In the genomic region with DNA sequence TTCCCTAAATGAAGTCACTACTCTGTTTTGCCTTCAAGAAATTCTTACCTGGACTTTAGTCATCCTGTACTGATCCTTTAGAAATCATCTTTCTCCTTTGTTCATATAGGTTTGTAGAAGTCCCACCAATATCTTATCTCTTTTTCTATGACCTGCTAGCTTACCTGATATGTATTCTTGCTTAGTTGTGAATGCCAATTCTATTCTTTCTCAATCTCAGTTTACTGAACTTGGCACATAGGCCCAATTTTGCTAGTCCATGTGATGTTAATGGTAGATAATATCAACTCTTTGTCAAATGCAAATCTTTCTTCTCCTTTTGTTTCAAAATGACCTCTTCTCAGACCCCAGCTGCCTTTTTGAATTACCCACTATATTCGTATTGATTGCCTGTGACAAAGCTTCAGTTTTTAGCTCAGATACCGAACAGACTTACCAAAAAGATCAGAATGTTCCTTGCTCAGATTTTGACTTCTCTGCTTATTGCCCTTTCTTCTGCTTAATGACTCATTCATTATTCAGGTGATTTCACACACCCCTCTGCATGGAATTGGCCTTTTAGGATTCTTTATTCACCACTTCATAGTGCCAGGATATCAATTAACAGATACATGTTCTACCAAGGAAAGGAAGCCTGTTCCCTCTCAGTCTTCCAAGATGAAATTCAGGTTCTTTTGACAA, we compare ENCODE assay signal across 15 cellular contexts. TPM values are rescaled to one million over a fixed set of nuclear protein-coding genes. Genes with fewer than 3 reads are reported as not detected.
DNase-seq lines count a peak whose midpoint lies in the region; ATAC-seq and TF ChIP-seq lines count a peak whose summit lies in the region.
"Had no signal": no experiment of that assay in that cellular context is flagged by ENCODE, and none has a peak within 500 bp of the region (broad histone marks: within the 10 kb centered on the region; RNA-seq: fewer than 3 reads in every experiment).

No MANE protein-coding gene starts in this region.

- peak overlapping the region; percentile 58 for H3K27ac Mint-ChIP-seq in MCF 10A (ENCODE audit: low read depth, unreplicated experiment)
- H3K27ac Mint-ChIP-seq: activated CD8-positive, alpha-beta T cell treated with anti-CD3 and anti-CD28 coated beads for 36 hours; activated naive CD8-positive, alpha-beta T cell treated with anti-CD3 and anti-CD28 coated beads, Interleukin-2, amount 10 ng/mL, durations not matched to agents 7 days and 5 days; stimulated activated naive CD8-positive, alpha-beta T cell treated with anti-CD3 and anti-CD28 coated beads, Interleukin-15, Interleukin-2, amounts not matched to agents 100 ng/mL and 50 ng/mL, for 24 hours; T-helper 2 cell treated with Interferon-gamma antibody and Interleukin-4, amounts not matched to agents 5 μg/mL and 100 μg/mL, for 36 hours had no signal

- no peak for DNase-seq in RWPE2 (ENCODE audit: low spot score)
- peak; percentile 52 for DNase-seq in MCF 10A (ENCODE audit: unreplicated experiment)
- no peak for DNase-seq in right lobe of liver
- no peak for DNase-seq in thyroid gland
- no peak for DNase-seq in NCI-H187 treated with DMSO at 0.1 percent for 48 hours (lab: John Stamatoyannopoulos, UW)
- DNase-seq in DMS53 (lab: John Stamatoyannopoulos, UW): no peak
- DNase-seq: activated CD8-positive, alpha-beta T cell treated with anti-CD3 and anti-CD28 coated beads for 36 hours; activated naive CD8-positive, alpha-beta T cell treated with anti-CD3 and anti-CD28 coated beads, Interleukin-2, amount 10 ng/mL, durations not matched to agents 7 days and 5 days; Caco-2; effector memory CD4-positive, alpha-beta T cell; hippocampal formation; stimulated activated CD4-positive, alpha-beta T cell treated with anti-CD3 and anti-CD28 coated beads, Interleukin-4, amount 100 ng/mL, for 1 hour had no signal

- H3K4me3 ChIP-seq in RWPE2 (ENCODE audit: severe bottlenecking) (no peak overlapping the region), right lobe of liver (no peak overlapping the region), thyroid gland (replicated peaks in 1 of 3) (no peak overlapping the region)

- WGBS in right lobe of liver (ENCODE audit: insufficient coverage, low coverage, low lambda C conversion rate, missing lambda C conversion rate): 51% methylated on average over 2 of the region's 2 CpGs
- 74 to 84% methylated on average over 2 of the region's 2 CpGs for WGBS in thyroid gland, 2 donors

- H3K4me1 ChIP-seq in RWPE2 (ENCODE audit: insufficient read depth, poor library complexity, severe bottlenecking): peaks cover 22% of the 10 kb centered on the region
- H3K4me1 ChIP-seq in right lobe of liver: peaks cover 0 to 38% (median 10%) of the 10 kb centered on the region in 4 donors
- peaks cover 23 to 26% of the 10 kb centered on the region in 2 donors for H3K4me1 ChIP-seq in thyroid gland
- H3K4me1 ChIP-seq: Caco-2 had no signal

- peaks cover 81% of the 10 kb centered on the region for H3K36me3 Mint-ChIP-seq in MCF 10A (ENCODE audit: insufficient read depth, unreplicated experiment)

- peak; percentile 65 for ATAC-seq in RWPE2 (ENCODE audit: low read depth)
- peak; percentile 36 to 70 (median 58) for ATAC-seq in right lobe of liver
- no peak for ATAC-seq in GM18870 (IDR thresholded peaks at IDR 0.05; ENCODE audit: unreplicated experiment)
- ATAC-seq: activated CD8-positive, alpha-beta T cell treated with anti-CD3 and anti-CD28 coated beads for 36 hours had no signal

- peak overlapping the region; percentile 78 for H3K27ac ChIP-seq in RWPE2 (ENCODE audit: poor library complexity, severe bottlenecking)
- H3K27ac ChIP-seq in right lobe of liver: peak overlapping the region in 2 of 3 donors; percentile 12 to 67
- H3K27ac ChIP-seq in thyroid gland: peak overlapping the region; percentile 72 to 88 (median 84)

- H3K36me3 ChIP-seq in RWPE2 (ENCODE audit: low read depth) (peaks cover 81% of the 10 kb centered on the region), right lobe of liver (peaks cover 0 to 28% (median 12%) of the 10 kb centered on the region in 4 donors), thyroid gland (peaks cover 24 to 26% of the 10 kb centered on the region in 2 donors)

- POLR2A ChIA-PET in MCF 10A (lab: Yijun Ruan, JAX): interaction anchor here (0.6 to 8.2 kb wide), 19 partner anchors 9 to 344 kb away, joined by 3 to 78 read pairs (median 6); partner anchors contain the start of genes CSRP1, IPO9 and TIMM17A

- H3K9me3 Mint-ChIP-seq in MCF 10A (ENCODE audit: unreplicated experiment): no peaks in the 10 kb centered on the region
- H3K9me3 Mint-ChIP-seq: activated CD8-positive, alpha-beta T cell treated with anti-CD3 and anti-CD28 coated beads for 36 hours; activated naive CD8-positive, alpha-beta T cell treated with anti-CD3 and anti-CD28 coated beads, Interleukin-2, amount 10 ng/mL, durations not matched to agents 7 days and 5 days; stimulated activated naive CD8-positive, alpha-beta T cell treated with anti-CD3 and anti-CD28 coated beads, Interleukin-15, Interleukin-2, amounts not matched to agents 100 ng/mL and 50 ng/mL, for 24 hours; T-helper 2 cell treated with Interferon-gamma antibody and Interleukin-4, amounts not matched to agents 5 μg/mL and 100 μg/mL, for 36 hours had no signal

- no peaks in the 10 kb centered on the region for H3K27me3 Mint-ChIP-seq in MCF 10A (ENCODE audit: insufficient read depth, unreplicated experiment)
- H3K27me3 Mint-ChIP-seq: activated CD8-positive, alpha-beta T cell treated with anti-CD3 and anti-CD28 coated beads for 36 hours; activated naive CD8-positive, alpha-beta T cell treated with anti-CD3 and anti-CD28 coated beads, Interleukin-2, amount 10 ng/mL, durations not matched to agents 7 days and 5 days; stimulated activated naive CD8-positive, alpha-beta T cell treated with anti-CD3 and anti-CD28 coated beads, Interleukin-15, Interleukin-2, amounts not matched to agents 100 ng/mL and 50 ng/mL, for 24 hours had no signal

- H3K4me3 Mint-ChIP-seq in MCF 10A (ENCODE audit: unreplicated experiment): peak overlapping the region; percentile 15
- H3K4me3 Mint-ChIP-seq: activated CD8-positive, alpha-beta T cell treated with anti-CD3 and anti-CD28 coated beads for 36 hours; activated naive CD8-positive, alpha-beta T cell treated with anti-CD3 and anti-CD28 coated beads, Interleukin-2, amount 10 ng/mL, durations not matched to agents 7 days and 5 days; stimulated activated naive CD8-positive, alpha-beta T cell treated with anti-CD3 and anti-CD28 coated beads, Interleukin-15, Interleukin-2, amounts not matched to agents 100 ng/mL and 50 ng/mL, for 24 hours; T-helper 2 cell treated with Interferon-gamma antibody and Interleukin-4, amounts not matched to agents 5 μg/mL and 100 μg/mL, for 36 hours had no signal

- BruUV-seq in MCF 10A (replicated peaks; lab: Mats Ljungman, UMichigan): TSS peak; percentile 11

- H3K9me3 ChIP-seq in RWPE2 (ENCODE audit: severe bottlenecking): no peaks in the 10 kb centered on the region
- H3K9me3 ChIP-seq in right lobe of liver: no peaks in the 10 kb centered on the region
- H3K9me3 ChIP-seq in thyroid gland: no peaks in the 10 kb centered on the region
- H3K9me3 ChIP-seq: Caco-2 had no signal

- TF ChIP-seq CTCF in RWPE2 (IDR thresholded peaks at IDR 0.05; ENCODE audit: poor library complexity, severe bottlenecking) (no peak), MCF 10A (IDR thresholded peaks at IDR 0.05; ENCODE audit: unreplicated experiment) (no peak), right lobe of liver (IDR thresholded peaks at IDR 0.05) (no peak), thyroid gland (IDR thresholded peaks at IDR 0.05) (no peak)

- H3K27me3 ChIP-seq in RWPE2 (ENCODE audit: insufficient read depth, poor library complexity, severe bottlenecking): no peaks in the 10 kb centered on the region
- no peaks in the 10 kb centered on the region for H3K27me3 ChIP-seq in right lobe of liver
- no peaks in the 10 kb centered on the region for H3K27me3 ChIP-seq in thyroid gland

- no peak for TF ChIP-seq POLR2A in right lobe of liver (IDR thresholded peaks at IDR 0.05)
- no peak for TF ChIP-seq POLR2A in thyroid gland (IDR thresholded peaks at IDR 0.05)

- intact Hi-C loops in MCF 10A (cut with micrococcal nuclease) (no loop called here), right lobe of liver (cut with DNase I) (no loop called here), thyroid gland (cut with DNase I) (no loop called here)

- peaks cover 41% of the 10 kb centered on the region for H3K4me1 Mint-ChIP-seq in MCF 10A (ENCODE audit: insufficient read depth, unreplicated experiment)

- CTCF ChIA-PET in MCF 10A (lab: Yijun Ruan, JAX): interaction anchor here (0.5 to 3.2 kb wide), 24 partner anchors 9 to 535 kb away, joined by 3 to 27 read pairs (median 4); partner anchors contain the start of gene IPO9

RNA-seq across cellular contexts. Expression of gene IPO9, which starts 20.6 kb away (rescaled TPM):
- total RNA-seq in MCF 10A (2022) (112 and 117 TPM in 2 replicates), right lobe of liver (10 to 100 TPM; 10.3 to 21.7 (median 19.1) TPM), thyroid gland (10 to 100 TPM; 28.4 to 42.1 (median 36.7) TPM)

RNA-seq across cellular contexts. Expression of gene SHISA4, which starts 39.2 kb away (rescaled TPM):
- total RNA-seq in MCF 10A (2022) (7.6 and 20.9 TPM in 2 replicates), right lobe of liver (1 to 10 TPM; 2.5 to 8.1 (median 4.8) TPM), thyroid gland (10 to 100 TPM; 28.8 to 60.3 (median 50.3) TPM)
